In genomic region chr19:45884682-45885555, GRCh38 we compare ENCODE assay signal across 8 cellular contexts. TPM values are rescaled to one million over a fixed set of nuclear protein-coding genes. Genes with fewer than 3 reads are reported as not detected.
DNase-seq lines count a peak whose midpoint lies in the region; ATAC-seq and TF ChIP-seq lines count a peak whose summit lies in the region.

No MANE protein-coding gene starts in this region.

- TF ChIP-seq CTCF in LNCaP clone FGC (IDR thresholded peaks at IDR 0.05; ENCODE audit: control insufficient read depth, extremely low read depth, insufficient read depth) (no peak), mammary epithelial cell (conservative IDR thresholded peaks at IDR 0.05 in 1 of 2, IDR thresholded peaks at IDR 0.05 in 1 of 2; ENCODE audit: extremely low read depth in 1 of 2, insufficient read depth in 1 of 2, low read depth in 1 of 2, low read length in 2 of 2) (no peak), mucosa of descending colon (IDR thresholded peaks at IDR 0.05) (no peak)

- WGBS in mammary epithelial cell (ENCODE audit: low coverage, missing lambda C conversion rate) = 13% methylated on average over 20 of the region's 72 CpGs

- peak; percentile 40 for DNase-seq in T-helper 2 cell treated with Interferon-gamma antibody and Interleukin-4, amounts not matched to agents 5 μg/mL and 100 μg/mL, for 36 hours (ENCODE audit: low spot score)
- DNase-seq in T-helper 2 cell (no peak), LNCaP clone FGC (ENCODE audit: low read depth) (no peak), mammary epithelial cell (peak; percentile 16), mucosa of descending colon (peak in 2 of 3 donors; percentile 62 to 71), NCI-H2227 (lab: John Stamatoyannopoulos, UW; ENCODE audit: unreplicated experiment) (no peak), pons (ENCODE audit: low spot score) (no peak)

- H3K4me3 ChIP-seq in LNCaP clone FGC (ENCODE audit: low read depth, low read length) (peak overlapping the region; percentile 51), mammary epithelial cell (replicated peaks in 1 of 3; ENCODE audit: insufficient read depth in 1 of 3, low read depth in 2 of 3, low read length in 3 of 3) (peak overlapping the region; percentile 41 to 74 (median 54)), mucosa of descending colon (peak overlapping the region; percentile 57)

- in situ Hi-C loops in mammary epithelial cell (cut with MboI; ENCODE audit: low sequenced_read_pairs in 2 of 2) = no loop called here

- H3K27me3 Mint-ChIP-seq in T-helper 2 cell treated with Interferon-gamma antibody and Interleukin-4, amounts not matched to agents 5 μg/mL and 100 μg/mL, for 36 hours (ENCODE audit: low read depth) = no peaks in the 10 kb centered on the region

- H3K4me1 ChIP-seq in mammary epithelial cell (ENCODE audit: insufficient read depth, low read length) = peaks cover 32% of the 10 kb centered on the region
- H3K4me1 ChIP-seq in mucosa of descending colon (ENCODE audit: low read depth) = peaks cover 49% of the 10 kb centered on the region

- no TSS peak for BruUV-seq in mammary epithelial cell (replicated peaks; lab: Mats Ljungman, UMichigan)

- no peaks in the 10 kb centered on the region for H3K9me3 Mint-ChIP-seq in T-helper 2 cell treated with Interferon-gamma antibody and Interleukin-4, amounts not matched to agents 5 μg/mL and 100 μg/mL, for 36 hours

- H3K4me3 Mint-ChIP-seq in T-helper 2 cell treated with Interferon-gamma antibody and Interleukin-4, amounts not matched to agents 5 μg/mL and 100 μg/mL, for 36 hours = peak overlapping the region; percentile 43

- H3K9me3 ChIP-seq in mammary epithelial cell (replicated peaks; ENCODE audit: insufficient read depth, low read length) (no peaks in the 10 kb centered on the region), mucosa of descending colon (no peaks in the 10 kb centered on the region)

- no peaks in the 10 kb centered on the region for H3K36me3 ChIP-seq in mammary epithelial cell (ENCODE audit: insufficient read depth, low read length)
- no peaks in the 10 kb centered on the region for H3K36me3 ChIP-seq in mucosa of descending colon (ENCODE audit: low read depth)

- H3K4me1 Mint-ChIP-seq in T-helper 2 cell treated with Interferon-gamma antibody and Interleukin-4, amounts not matched to agents 5 μg/mL and 100 μg/mL, for 36 hours (ENCODE audit: low read depth) = peaks cover 15% of the 10 kb centered on the region

- H3K27me3 ChIP-seq in mammary epithelial cell (ENCODE audit: insufficient read depth, low read length) = no peaks in the 10 kb centered on the region

- peak overlapping the region; percentile 90 for H3K4me2 ChIP-seq in mammary epithelial cell (ENCODE audit: insufficient read depth, low read depth, low read length)

- H4K20me1 ChIP-seq in mammary epithelial cell (ENCODE audit: insufficient read depth, low read length) = no peaks in the 10 kb centered on the region

- H3K27ac ChIP-seq in mammary epithelial cell (ENCODE audit: insufficient read depth, low read depth, low read length) = no peak overlapping the region

- ATAC-seq in mucosa of descending colon (no peak), HG03025 (IDR thresholded peaks at IDR 0.05; ENCODE audit: low FRiP score, unreplicated experiment) (no peak)

- CTCF ChIA-PET in mammary epithelial cell (lab: Charles Lee; ENCODE audit: low non-redundant PET) = no interaction called here

- dilution Hi-C loops in mammary epithelial cell (cut with HindIII; ENCODE audit: low sequenced_read_pairs) = no loop called here

- H3K79me2 ChIP-seq in mammary epithelial cell (ENCODE audit: insufficient read depth, low read length) = peaks cover 20% of the 10 kb centered on the region

- peaks cover 4% of the 10 kb centered on the region for H3K36me3 Mint-ChIP-seq in T-helper 2 cell treated with Interferon-gamma antibody and Interleukin-4, amounts not matched to agents 5 μg/mL and 100 μg/mL, for 36 hours (ENCODE audit: low read depth)

- no peak overlapping the region for H3K9ac ChIP-seq in mammary epithelial cell (ENCODE audit: insufficient read depth, low read length)

- intact Hi-C loops in mammary epithelial cell (cut with micrococcal nuclease) = loop anchor here (5.0 to 10.0 kb wide), 3 partner anchors 112 to 190 kb away; partner anchors contain the start of gene CCDC61
- intact Hi-C loops in mucosa of descending colon (cut with DNase I, micrococcal nuclease) = no loop called here

- H3K27ac Mint-ChIP-seq in T-helper 2 cell treated with Interferon-gamma antibody and Interleukin-4, amounts not matched to agents 5 μg/mL and 100 μg/mL, for 36 hours = no peak overlapping the region

- H2AFZ ChIP-seq in mammary epithelial cell (ENCODE audit: low read depth, low read length) = peak overlapping the region; percentile 96

RNA-seq across cellular contexts. Expression of gene IRF2BP1, which starts 1.0 kb away (rescaled TPM):
- total RNA-seq in mammary epithelial cell (10 to 100 TPM; 15.9 to 28.0 TPM), mucosa of descending colon (10 to 100 TPM; 19.0 to 33.7 (median 19.8) TPM)
- polyA plus RNA-seq in mammary epithelial cell = 5.7 TPM
- 6.1 TPM for polyA minus RNA-seq in mammary epithelial cell

RNA-seq across cellular contexts. Expression of gene MYPOP, which starts 17.5 kb away (rescaled TPM):
- total RNA-seq in mammary epithelial cell = 1 to 10 TPM; 1.8 to 8.9 TPM
- polyA plus RNA-seq in mammary epithelial cell = 1.4 TPM
- polyA minus RNA-seq in mammary epithelial cell = 1.8 TPM
- total RNA-seq in mucosa of descending colon = 10 to 100 TPM in 2 of 3 donors, 1 to 10 TPM in 1; 9.2 to 13.7 (median 10.2) TPM

RNA-seq across cellular contexts. Expression of gene FOXA3, which starts 20.8 kb away (rescaled TPM):
- total RNA-seq in mammary epithelial cell (not detected), mucosa of descending colon (10 to 100 TPM; 14.1 to 33.7 (median 32.9) TPM)
- polyA plus RNA-seq in mammary epithelial cell = not detected
- not detected for polyA minus RNA-seq in mammary epithelial cell

RNA-seq across cellular contexts. Expression of gene SYMPK, which starts 22.0 kb away (rescaled TPM):
- 10 to 100 TPM; 32.3 to 81.6 TPM for total RNA-seq in mammary epithelial cell
- 56.2 TPM for polyA plus RNA-seq in mammary epithelial cell
- 163 TPM for polyA minus RNA-seq in mammary epithelial cell
- total RNA-seq in mucosa of descending colon = 10 to 100 TPM; 61.1 to 67.4 (median 65.9) TPM

RNA-seq across cellular contexts. Expression of gene NANOS2, which starts 29.7 kb away (rescaled TPM):
- total RNA-seq in mammary epithelial cell (not detected), mucosa of descending colon (not detected)
- not detected for polyA plus RNA-seq in mammary epithelial cell
- polyA minus RNA-seq in mammary epithelial cell = not detected

Comparison
In these comparisons a context has a peak if more than half of its experiments do, and no peak if none do; other contexts are left out.
1. DNase-seq: peak in T-helper 2 cell treated with Interferon-gamma antibody and Interleukin-4, amounts not matched to agents 5 μg/mL and 100 μg/mL, for 36 hours (single experiment), mammary epithelial cell (single experiment) and mucosa of descending colon (2 of 3); none in T-helper 2 cell (0 of 5), LNCaP clone FGC (single experiment), NCI-H2227 (single experiment) and pons (single experiment).
2. RNA of gene FOXA3, which starts 20.8 kb away (total RNA-seq): 14.1 to 33.7 TPM in mucosa of descending colon; not detected in mammary epithelial cell; every median in the first group is over 10 times any median in the second.
3. Peak in every context shown above with its lines, with median percentiles within 50 percentile points of each other: H3K4me3 ChIP-seq.